ENCODE assay signal across 1 cellular context in genomic region chr3:13338231-13338630, GRCh38.
A peak's percentile ranks its signal among the peaks of the same experiment; 100 is the strongest.
TF ChIP-seq lines count a peak whose summit lies in the region.

No MANE protein-coding gene starts in this region.

TF ChIP-seq in GM12878, 131 proteins besides CTCF, POLR2A, EP300 and RAD21 (continued from another document):
- TF ChIP-seq CEBPZ (IDR thresholded peaks at IDR 0.05; ENCODE audit: low read depth, low read length) = no peak
- no peak for TF ChIP-seq PBX3 (IDR thresholded peaks at IDR 0.05; ENCODE audit: insufficient replicate concordance, low read depth, low read length)
- no peak for TF ChIP-seq ZSCAN29 (IDR thresholded peaks at IDR 0.05)
- 0 out of 2 replicates have a peak, but pooled peaks have one; percentile 9 for TF ChIP-seq POLR2AphosphoS2 (IDR thresholded peaks at IDR 0.05; ENCODE audit: low read depth, low read length)
